In the genomic region with DNA sequence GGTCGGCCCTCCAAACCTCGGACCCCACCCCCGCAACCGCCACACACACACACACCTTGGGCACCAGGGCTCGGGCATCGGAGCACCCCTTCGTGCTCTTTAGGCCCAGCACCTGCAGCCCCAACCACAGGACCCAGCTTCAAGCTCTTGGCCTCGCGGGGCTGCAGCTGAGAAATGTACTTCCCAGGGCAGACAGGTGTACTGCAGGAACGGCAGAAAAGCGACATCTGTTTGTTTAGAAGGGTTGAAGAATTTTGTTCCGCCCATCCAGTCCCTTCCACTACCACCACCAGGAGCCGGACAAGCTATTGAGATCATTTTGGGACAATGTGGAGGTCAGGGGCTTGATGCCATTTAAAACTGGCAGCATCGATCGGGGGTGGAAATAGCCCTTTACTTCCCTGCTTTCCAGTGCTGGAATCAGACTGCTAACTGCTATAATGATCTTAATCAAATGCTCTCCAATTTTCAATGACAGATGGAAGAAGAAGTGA, we compare ENCODE assay signal across 8 cellular contexts. TPM values are rescaled to one million over a fixed set of nuclear protein-coding genes. Genes with fewer than 3 reads are reported as not detected.
DNase-seq lines count a peak whose midpoint lies in the region; ATAC-seq and TF ChIP-seq lines count a peak whose summit lies in the region.

No MANE protein-coding gene starts in this region.

- DNase-seq in NB4 (ENCODE audit: low read depth) = peak; percentile 19
- no peak for DNase-seq in neural crest cell (ENCODE audit: low read depth, low spot score)
- DNase-seq in AML-193 (lab: John Stamatoyannopoulos, UW) = no peak
- no peak for DNase-seq in HEK293T (ENCODE audit: extremely low spot score)
- no peak for DNase-seq in central memory CD4-positive, alpha-beta T cell

- H3K4me1 Mint-ChIP-seq in neural crest cell = peaks cover 33% of the 10 kb centered on the region

- CTCF ChIA-PET in HEK293T (lab: Yijun Ruan, JAX) = no interaction called here

- H3K4me3 ChIP-seq in BLaER1 = 0 out of 2 replicates have a peak overlapping the region, but pooled peaks have one; percentile 65
- no peak overlapping the region for H3K4me3 ChIP-seq in NB4 (ENCODE audit: low read depth, low read length)
- peak overlapping the region; percentile 59 to 64 for H3K4me3 ChIP-seq in duodenal mucosa (ENCODE audit: low read depth in 1 of 2, low read length in 2 of 2)

- H3K27me3 ChIP-seq in BLaER1 (peaks cover 89% of the 10 kb centered on the region), duodenal mucosa (ENCODE audit: control insufficient read depth in 1 of 2, insufficient read depth in 2 of 2, low read length in 2 of 2) (peaks cover 2 to 7% of the 10 kb centered on the region in 2 donors)

- peaks cover 41% of the 10 kb centered on the region for H4K20me1 ChIP-seq in BLaER1

- H3K4me2 ChIP-seq in BLaER1 = peak overlapping the region; percentile 90

- H3K9ac ChIP-seq in BLaER1 (no peak overlapping the region), duodenal mucosa (ENCODE audit: low read depth in 1 of 2, low read length in 2 of 2) (no peak overlapping the region)

- H3K36me3 ChIP-seq in BLaER1 (no peaks in the 10 kb centered on the region), duodenal mucosa (ENCODE audit: control insufficient read depth in 1 of 2, insufficient read depth in 2 of 2, low read length in 2 of 2) (no peaks in the 10 kb centered on the region)

- peak overlapping the region; percentile 74 for H3K4me3 Mint-ChIP-seq in neural crest cell

- ATAC-seq in GM21619 (IDR thresholded peaks at IDR 0.05; ENCODE audit: unreplicated experiment) = no peak

- H3K9me3 ChIP-seq in BLaER1 (no peaks in the 10 kb centered on the region), duodenal mucosa (ENCODE audit: control insufficient read depth in 1 of 2, low read length in 2 of 2) (no peaks in the 10 kb centered on the region)

- H3K9me3 Mint-ChIP-seq in neural crest cell = no peaks in the 10 kb centered on the region

- H3K36me3 Mint-ChIP-seq in neural crest cell (ENCODE audit: low read depth) = no peaks in the 10 kb centered on the region

- POLR2A ChIA-PET in HEK293T (lab: Yijun Ruan, JAX) = interaction anchor here (0.9 to 2.2 kb wide), 4 partner anchors 12 to 61 kb away, joined by 3 to 10 read pairs (median 8); no protein-coding TSS in a partner anchor

- no peak for TF ChIP-seq POLR2A in NB4 (IDR thresholded peaks at IDR 0.05; ENCODE audit: extremely low read depth, insufficient read length)

- TF ChIP-seq CTCF in NB4 (IDR thresholded peaks at IDR 0.05; ENCODE audit: low read depth, low read length) (no peak), neural crest cell (conservative IDR thresholded peaks at IDR 0.05) (no peak)

- H3K27ac ChIP-seq in BLaER1 (no peak overlapping the region), duodenal mucosa (ENCODE audit: low read depth, low read length) (no peak overlapping the region)

- no peak overlapping the region for H3K27ac Mint-ChIP-seq in neural crest cell (ENCODE audit: unreplicated experiment)

- H3K27me3 Mint-ChIP-seq in neural crest cell (ENCODE audit: low read depth) = peaks cover 64% of the 10 kb centered on the region

- H3K4me1 ChIP-seq in BLaER1 = peaks cover 17% of the 10 kb centered on the region
- peaks cover 0 to 12% of the 10 kb centered on the region in 2 donors for H3K4me1 ChIP-seq in duodenal mucosa (ENCODE audit: control insufficient read depth in 1 of 2, insufficient read depth in 2 of 2, low read length in 2 of 2)

TF ChIP-seq in HEK293T, 16 proteins besides CTCF, POLR2A, EP300 and RAD21:
- TF ChIP-seq LEF1 (IDR thresholded peaks at IDR 0.05; ENCODE audit: borderline replicate concordance) (no peak), PKNOX1 (IDR thresholded peaks at IDR 0.05) (no peak), SP1 (IDR thresholded peaks at IDR 0.05) (no peak), BHLHE40 (IDR thresholded peaks at IDR 0.05; ENCODE audit: borderline replicate concordance) (no peak), FOXA1 (IDR thresholded peaks at IDR 0.05) (no peak), TARDBP (IDR thresholded peaks at IDR 0.05) (no peak), HDGF (IDR thresholded peaks at IDR 0.05; ENCODE audit: borderline replicate concordance) (no peak), FOXM1 (IDR thresholded peaks at IDR 0.05; ENCODE audit: borderline replicate concordance) (no peak), FOXK2 (IDR thresholded peaks at IDR 0.05) (no peak), CTBP1 (IDR thresholded peaks at IDR 0.05; ENCODE audit: borderline replicate concordance) (no peak)

RNA-seq across cellular contexts. Expression of gene SERTAD4, which starts 1.7 kb away (rescaled TPM):
- 1.5 and 1.6 TPM in 2 replicates for total RNA-seq in neural crest cell
